In the genomic region with DNA sequence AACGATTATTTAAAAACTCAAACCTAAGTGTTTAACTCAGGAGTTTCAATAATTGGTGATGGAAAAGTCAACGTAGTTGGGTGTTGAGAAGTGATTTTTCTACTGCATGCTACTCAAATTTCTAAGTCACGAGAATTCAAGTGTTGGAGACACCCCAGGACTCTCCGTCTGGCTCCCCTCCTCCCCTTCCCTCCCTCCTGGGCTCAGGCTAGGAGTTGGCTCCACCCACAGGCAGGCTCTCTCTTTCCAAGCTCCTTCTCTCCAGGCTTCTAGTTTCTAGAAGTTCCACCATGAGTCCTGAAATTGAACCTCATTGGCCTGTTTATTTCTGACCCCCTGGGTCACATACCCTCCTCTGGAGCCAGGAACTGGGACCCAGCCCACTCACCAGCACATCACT, we compare ENCODE assay signal across 1 cellular context.
TF ChIP-seq lines count a peak whose summit lies in the region.

No MANE protein-coding gene starts in this region.

TF ChIP-seq in GM23338, 12 proteins besides CTCF, POLR2A, EP300 and RAD21 (continued from another document):
- TF ChIP-seq, protein P1, sequence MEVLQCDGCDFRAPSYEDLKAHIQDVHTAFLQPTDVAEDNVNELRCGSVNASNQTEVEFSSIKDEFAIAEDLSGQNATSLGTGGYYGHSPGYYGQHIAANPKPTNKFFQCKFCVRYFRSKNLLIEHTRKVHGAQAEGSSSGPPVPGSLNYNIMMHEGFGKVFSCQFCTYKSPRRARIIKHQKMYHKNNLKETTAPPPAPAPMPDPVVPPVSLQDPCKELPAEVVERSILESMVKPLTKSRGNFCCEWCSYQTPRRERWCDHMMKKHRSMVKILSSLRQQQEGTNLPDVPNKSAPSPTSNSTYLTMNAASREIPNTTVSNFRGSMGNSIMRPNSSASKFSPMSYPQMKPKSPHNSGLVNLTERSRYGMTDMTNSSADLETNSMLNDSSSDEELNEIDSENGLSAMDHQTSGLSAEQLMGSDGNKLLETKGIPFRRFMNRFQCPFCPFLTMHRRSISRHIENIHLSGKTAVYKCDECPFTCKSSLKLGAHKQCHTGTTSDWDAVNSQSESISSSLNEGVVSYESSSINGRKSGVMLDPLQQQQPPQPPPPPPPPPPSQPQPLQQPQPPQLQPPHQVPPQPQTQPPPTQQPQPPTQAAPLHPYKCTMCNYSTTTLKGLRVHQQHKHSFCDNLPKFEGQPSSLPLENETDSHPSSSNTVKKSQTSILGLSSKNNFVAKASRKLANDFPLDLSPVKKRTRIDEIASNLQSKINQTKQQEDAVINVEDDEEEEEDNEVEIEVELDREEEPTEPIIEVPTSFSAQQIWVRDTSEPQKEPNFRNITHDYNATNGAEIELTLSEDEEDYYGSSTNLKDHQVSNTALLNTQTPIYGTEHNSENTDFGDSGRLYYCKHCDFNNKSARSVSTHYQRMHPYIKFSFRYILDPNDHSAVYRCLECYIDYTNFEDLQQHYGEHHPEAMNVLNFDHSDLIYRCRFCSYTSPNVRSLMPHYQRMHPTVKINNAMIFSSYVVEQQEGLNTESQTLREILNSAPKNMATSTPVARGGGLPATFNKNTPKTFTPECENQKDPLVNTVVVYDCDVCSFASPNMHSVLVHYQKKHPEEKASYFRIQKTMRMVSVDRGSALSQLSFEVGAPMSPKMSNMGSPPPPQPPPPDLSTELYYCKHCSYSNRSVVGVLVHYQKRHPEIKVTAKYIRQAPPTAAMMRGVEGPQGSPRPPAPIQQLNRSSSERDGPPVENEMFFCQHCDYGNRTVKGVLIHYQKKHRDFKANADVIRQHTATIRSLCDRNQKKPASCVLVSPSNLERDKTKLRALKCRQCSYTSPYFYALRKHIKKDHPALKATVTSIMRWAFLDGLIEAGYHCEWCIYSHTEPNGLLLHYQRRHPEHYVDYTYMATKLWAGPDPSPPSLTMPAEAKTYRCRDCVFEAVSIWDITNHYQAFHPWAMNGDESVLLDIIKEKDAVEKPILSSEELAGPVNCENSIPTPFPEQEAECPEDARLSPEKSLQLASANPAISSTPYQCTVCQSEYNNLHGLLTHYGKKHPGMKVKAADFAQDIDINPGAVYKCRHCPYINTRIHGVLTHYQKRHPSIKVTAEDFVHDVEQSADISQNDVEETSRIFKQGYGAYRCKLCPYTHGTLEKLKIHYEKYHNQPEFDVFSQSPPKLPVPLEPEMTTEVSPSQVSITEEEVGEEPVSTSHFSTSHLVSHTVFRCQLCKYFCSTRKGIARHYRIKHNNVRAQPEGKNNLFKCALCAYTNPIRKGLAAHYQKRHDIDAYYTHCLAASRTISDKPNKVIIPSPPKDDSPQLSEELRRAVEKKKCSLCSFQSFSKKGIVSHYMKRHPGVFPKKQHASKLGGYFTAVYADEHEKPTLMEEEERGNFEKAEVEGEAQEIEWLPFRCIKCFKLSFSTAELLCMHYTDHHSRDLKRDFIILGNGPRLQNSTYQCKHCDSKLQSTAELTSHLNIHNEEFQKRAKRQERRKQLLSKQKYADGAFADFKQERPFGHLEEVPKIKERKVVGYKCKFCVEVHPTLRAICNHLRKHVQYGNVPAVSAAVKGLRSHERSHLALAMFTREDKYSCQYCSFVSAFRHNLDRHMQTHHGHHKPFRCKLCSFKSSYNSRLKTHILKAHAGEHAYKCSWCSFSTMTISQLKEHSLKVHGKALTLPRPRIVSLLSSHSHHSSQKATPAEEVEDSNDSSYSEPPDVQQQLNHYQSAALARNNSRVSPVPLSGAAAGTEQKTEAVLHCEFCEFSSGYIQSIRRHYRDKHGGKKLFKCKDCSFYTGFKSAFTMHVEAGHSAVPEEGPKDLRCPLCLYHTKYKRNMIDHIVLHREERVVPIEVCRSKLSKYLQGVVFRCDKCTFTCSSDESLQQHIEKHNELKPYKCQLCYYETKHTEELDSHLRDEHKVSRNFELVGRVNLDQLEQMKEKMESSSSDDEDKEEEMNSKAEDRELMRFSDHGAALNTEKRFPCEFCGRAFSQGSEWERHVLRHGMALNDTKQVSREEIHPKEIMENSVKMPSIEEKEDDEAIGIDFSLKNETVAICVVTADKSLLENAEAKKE (CRISPR knock-in tag; IDR thresholded peaks at IDR 0.05): no peak
- TF ChIP-seq, protein P2, sequence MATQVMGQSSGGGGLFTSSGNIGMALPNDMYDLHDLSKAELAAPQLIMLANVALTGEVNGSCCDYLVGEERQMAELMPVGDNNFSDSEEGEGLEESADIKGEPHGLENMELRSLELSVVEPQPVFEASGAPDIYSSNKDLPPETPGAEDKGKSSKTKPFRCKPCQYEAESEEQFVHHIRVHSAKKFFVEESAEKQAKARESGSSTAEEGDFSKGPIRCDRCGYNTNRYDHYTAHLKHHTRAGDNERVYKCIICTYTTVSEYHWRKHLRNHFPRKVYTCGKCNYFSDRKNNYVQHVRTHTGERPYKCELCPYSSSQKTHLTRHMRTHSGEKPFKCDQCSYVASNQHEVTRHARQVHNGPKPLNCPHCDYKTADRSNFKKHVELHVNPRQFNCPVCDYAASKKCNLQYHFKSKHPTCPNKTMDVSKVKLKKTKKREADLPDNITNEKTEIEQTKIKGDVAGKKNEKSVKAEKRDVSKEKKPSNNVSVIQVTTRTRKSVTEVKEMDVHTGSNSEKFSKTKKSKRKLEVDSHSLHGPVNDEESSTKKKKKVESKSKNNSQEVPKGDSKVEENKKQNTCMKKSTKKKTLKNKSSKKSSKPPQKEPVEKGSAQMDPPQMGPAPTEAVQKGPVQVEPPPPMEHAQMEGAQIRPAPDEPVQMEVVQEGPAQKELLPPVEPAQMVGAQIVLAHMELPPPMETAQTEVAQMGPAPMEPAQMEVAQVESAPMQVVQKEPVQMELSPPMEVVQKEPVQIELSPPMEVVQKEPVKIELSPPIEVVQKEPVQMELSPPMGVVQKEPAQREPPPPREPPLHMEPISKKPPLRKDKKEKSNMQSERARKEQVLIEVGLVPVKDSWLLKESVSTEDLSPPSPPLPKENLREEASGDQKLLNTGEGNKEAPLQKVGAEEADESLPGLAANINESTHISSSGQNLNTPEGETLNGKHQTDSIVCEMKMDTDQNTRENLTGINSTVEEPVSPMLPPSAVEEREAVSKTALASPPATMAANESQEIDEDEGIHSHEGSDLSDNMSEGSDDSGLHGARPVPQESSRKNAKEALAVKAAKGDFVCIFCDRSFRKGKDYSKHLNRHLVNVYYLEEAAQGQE (IDR thresholded peaks at IDR 0.05; ENCODE audit: unreplicated experiment): no peak
- TF ChIP-seq ZNF114 (CRISPR knock-in tag; IDR thresholded peaks at IDR 0.05) (no peak), JUNB (IDR thresholded peaks at IDR 0.05; ENCODE audit: unreplicated experiment) (no peak), EZH2phosphoT487 (IDR thresholded peaks at IDR 0.05; ENCODE audit: unreplicated experiment) (no peak), CREB1 (CRISPR knock-in tag; IDR thresholded peaks at IDR 0.05; ENCODE audit: low read depth) (no peak), POLR2AphosphoS5 (IDR thresholded peaks at IDR 0.05; ENCODE audit: low read depth) (no peak), ZNF331 (CRISPR knock-in tag; IDR thresholded peaks at IDR 0.05; ENCODE audit: low read depth) (no peak)
- TF ChIP-seq, protein P3, sequence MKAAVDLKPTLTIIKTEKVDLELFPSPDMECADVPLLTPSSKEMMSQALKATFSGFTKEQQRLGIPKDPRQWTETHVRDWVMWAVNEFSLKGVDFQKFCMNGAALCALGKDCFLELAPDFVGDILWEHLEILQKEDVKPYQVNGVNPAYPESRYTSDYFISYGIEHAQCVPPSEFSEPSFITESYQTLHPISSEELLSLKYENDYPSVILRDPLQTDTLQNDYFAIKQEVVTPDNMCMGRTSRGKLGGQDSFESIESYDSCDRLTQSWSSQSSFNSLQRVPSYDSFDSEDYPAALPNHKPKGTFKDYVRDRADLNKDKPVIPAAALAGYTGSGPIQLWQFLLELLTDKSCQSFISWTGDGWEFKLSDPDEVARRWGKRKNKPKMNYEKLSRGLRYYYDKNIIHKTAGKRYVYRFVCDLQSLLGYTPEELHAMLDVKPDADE (IDR thresholded peaks at IDR 0.05): no peak
TF ChIP-seq in GM23338: peak in this region for 0.
